In the genomic region with DNA sequence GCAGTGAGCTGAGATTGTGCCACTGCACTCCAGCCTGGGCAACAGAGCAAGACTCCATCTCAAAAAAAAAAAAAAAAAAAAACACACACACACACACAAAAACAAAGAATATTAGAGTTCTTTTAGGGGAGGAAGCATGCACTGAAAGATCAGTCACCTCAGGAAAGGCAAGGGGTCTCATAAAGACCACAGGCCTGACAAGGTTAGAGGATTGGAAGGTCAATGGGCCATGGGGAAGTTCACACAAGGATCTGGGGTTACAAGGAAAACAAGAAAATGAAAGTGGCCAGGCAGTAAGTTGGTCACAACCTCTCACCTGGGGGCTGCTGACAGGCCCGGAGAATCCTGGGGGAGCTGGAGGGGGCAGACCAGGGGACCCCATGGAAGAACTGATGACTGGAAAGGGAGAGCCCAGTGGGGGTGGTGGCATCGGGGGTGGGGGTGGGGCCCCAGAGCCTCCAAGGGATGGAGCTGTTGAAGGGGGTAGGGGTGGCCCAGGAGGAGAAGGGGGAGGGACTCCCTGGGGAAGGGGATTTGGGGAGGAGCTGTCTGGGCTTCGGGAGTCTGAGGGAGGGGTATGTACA, we compare ENCODE assay signal across 2 cellular contexts.
TF ChIP-seq lines count a peak whose summit lies in the region.

No MANE protein-coding gene starts in this region.

TF ChIP-seq in SK-N-SH, 30 proteins besides CTCF, POLR2A, EP300 and RAD21:
- no peak for TF ChIP-seq SIN3A (IDR thresholded peaks at IDR 0.05; ENCODE audit: borderline replicate concordance, low read depth, low read length)
- no peak for TF ChIP-seq EZH2phosphoT487 (IDR thresholded peaks at IDR 0.05; ENCODE audit: borderline replicate concordance, low read depth)
- no peak for TF ChIP-seq JUND (IDR thresholded peaks at IDR 0.05)
- no peak for TF ChIP-seq FOSL2 (IDR thresholded peaks at IDR 0.05; ENCODE audit: borderline replicate concordance, low read depth)
- TF ChIP-seq RXRA (IDR thresholded peaks at IDR 0.05; ENCODE audit: borderline replicate concordance, low read depth): no peak
- TF ChIP-seq YY1 (IDR thresholded peaks at IDR 0.05; ENCODE audit: low read depth): no peak
- TF ChIP-seq NFIC (IDR thresholded peaks at IDR 0.05; ENCODE audit: borderline replicate concordance): no peak
- TF ChIP-seq USF2 (IDR thresholded peaks at IDR 0.05; ENCODE audit: borderline replicate concordance, low read depth, low read length): no peak
TF ChIP-seq in SK-N-SH: peak in this region for 0.

TF ChIP-seq in SK-N-SH treated with all-trans-retinoic acid at 6 μM for 48 hours, 23 proteins besides CTCF, POLR2A, EP300 and RAD21:
- TF ChIP-seq OSR1 (CRISPR knock-in tag; IDR thresholded peaks at IDR 0.05): no peak
